In the genomic region with DNA sequence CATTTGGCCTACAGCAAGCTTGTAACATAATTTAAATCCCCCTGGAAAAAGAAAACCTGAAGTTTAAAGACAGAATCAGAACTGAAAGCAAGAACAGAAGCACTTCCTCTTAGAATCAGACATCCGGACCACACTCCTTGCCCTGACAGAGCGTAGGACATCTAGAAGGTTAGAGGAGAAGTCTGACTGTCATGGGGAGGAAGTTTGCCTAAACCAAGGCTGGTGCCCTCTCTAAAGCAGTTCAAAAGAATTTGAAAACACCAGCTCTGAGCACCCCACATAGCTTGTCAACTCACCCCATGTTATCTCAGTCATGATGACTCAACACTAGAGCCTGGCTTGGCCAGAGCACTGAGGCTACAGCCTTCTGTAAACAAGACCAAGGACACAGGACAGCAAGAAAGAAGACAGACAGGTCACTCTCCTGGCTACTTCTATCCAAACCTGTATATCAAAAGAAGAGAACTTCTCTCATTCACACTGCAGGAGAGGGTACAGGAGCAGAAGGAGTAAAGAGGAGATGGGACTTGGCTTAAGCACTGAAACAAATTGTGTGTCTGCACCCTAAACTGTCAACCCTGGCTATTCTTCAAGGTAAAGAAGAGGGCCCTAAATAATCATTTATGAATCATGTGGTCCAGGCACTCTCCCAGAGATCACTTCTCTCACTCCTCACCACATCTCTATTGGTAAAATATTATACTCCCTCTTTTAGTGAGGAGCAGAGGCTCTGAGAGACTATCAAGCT, we compare ENCODE assay signal across 9 cellular contexts.
DNase-seq lines count a peak whose midpoint lies in the region; ATAC-seq and TF ChIP-seq lines count a peak whose summit lies in the region.
"Had no signal": no experiment of that assay in that cellular context is flagged by ENCODE, and none has a peak within 500 bp of the region (broad histone marks: within the 10 kb centered on the region; RNA-seq: fewer than 3 reads in every experiment).

No MANE protein-coding gene starts in this region.

- peaks cover 0 to 1% (median 0%) of the 10 kb centered on the region in 8 donors for H3K9me3 Mint-ChIP-seq in CD4-positive, alpha-beta memory T cell
- H3K9me3 Mint-ChIP-seq in immature natural killer cell, result no peaks in the 10 kb centered on the region
- no peaks in the 10 kb centered on the region for H3K9me3 Mint-ChIP-seq in osteocyte (ENCODE audit: unreplicated experiment)

- H3K4me1 Mint-ChIP-seq in CD4-positive, alpha-beta memory T cell, result peaks cover 13 to 22% (median 15%) of the 10 kb centered on the region in 4 donors
- H3K4me1 Mint-ChIP-seq in immature natural killer cell, result peaks cover 13 to 17% of the 10 kb centered on the region in 2 donors
- peaks cover 1% of the 10 kb centered on the region for H3K4me1 Mint-ChIP-seq in osteocyte (ENCODE audit: unreplicated experiment)

- peak; percentile 100 for ATAC-seq in HG03139 (IDR thresholded peaks at IDR 0.05; ENCODE audit: unreplicated experiment)

- no peak overlapping the region for H3K4me3 ChIP-seq in CD4-positive, alpha-beta memory T cell (ENCODE audit: low read length in 2 of 2)
- H3K4me3 ChIP-seq in BE2C (ENCODE audit: low read depth, low read length) (no peak overlapping the region), right atrium auricular region (no peak overlapping the region)
- H3K4me3 ChIP-seq: cardiac muscle cell had no signal

- peak overlapping the region; percentile 5 to 94 (median 86) for H3K27ac Mint-ChIP-seq in CD4-positive, alpha-beta memory T cell
- H3K27ac Mint-ChIP-seq in immature natural killer cell, result peak overlapping the region; percentile 26 to 85 (median 60)
- H3K27ac Mint-ChIP-seq in osteocyte (ENCODE audit: unreplicated experiment), result no peak overlapping the region

- TF ChIP-seq CTCF in osteocyte (IDR thresholded peaks at IDR 0.05) (no peak), BE2C (IDR thresholded peaks at IDR 0.05; ENCODE audit: low read depth, low read length) (no peak), right atrium auricular region (IDR thresholded peaks at IDR 0.05) (no peak)

- intact Hi-C loops in CD4-positive, alpha-beta memory T cell (cut with micrococcal nuclease), result no loop called here

- peaks cover 0 to 1% of the 10 kb centered on the region in 2 donors for H3K27me3 Mint-ChIP-seq in CD4-positive, alpha-beta memory T cell
- H3K27me3 Mint-ChIP-seq in immature natural killer cell (ENCODE audit: low read depth in 3 of 3) (peaks cover 0 to 3% (median under 1%) of the 10 kb centered on the region in 3 donors), osteocyte (ENCODE audit: unreplicated experiment) (peaks cover 5% of the 10 kb centered on the region)

- H3K36me3 Mint-ChIP-seq in CD4-positive, alpha-beta memory T cell, result no peaks in the 10 kb centered on the region
- no peaks in the 10 kb centered on the region for H3K36me3 Mint-ChIP-seq in immature natural killer cell
- no peaks in the 10 kb centered on the region for H3K36me3 Mint-ChIP-seq in osteocyte (ENCODE audit: unreplicated experiment)

- no peaks in the 10 kb centered on the region for H3K36me3 ChIP-seq in CD4-positive, alpha-beta memory T cell (ENCODE audit: insufficient read depth, low read length)
- no peaks in the 10 kb centered on the region for H3K36me3 ChIP-seq in BE2C
- H3K36me3 ChIP-seq in right atrium auricular region, result no peaks in the 10 kb centered on the region
- H3K36me3 ChIP-seq: cardiac muscle cell had no signal

- peak overlapping the region; percentile 11 to 65 (median 46) for H3K4me3 Mint-ChIP-seq in CD4-positive, alpha-beta memory T cell
- H3K4me3 Mint-ChIP-seq in immature natural killer cell, result peak overlapping the region; percentile 5 to 51 (median 14)
- no peak overlapping the region for H3K4me3 Mint-ChIP-seq in osteocyte (ENCODE audit: unreplicated experiment)

- peaks cover 12% of the 10 kb centered on the region for H3K4me1 ChIP-seq in CD4-positive, alpha-beta memory T cell (ENCODE audit: insufficient read depth, low read length)
- H3K4me1 ChIP-seq in BE2C, result no peaks in the 10 kb centered on the region
- no peaks in the 10 kb centered on the region for H3K4me1 ChIP-seq in right atrium auricular region

- CTCF ChIA-PET in CD4-positive, alpha-beta memory T cell (lab: Charles Lee; ENCODE audit: partially characterized antibody), result no interaction called here

- peak overlapping the region; percentile 14 for H3K27ac ChIP-seq in CD4-positive, alpha-beta memory T cell (ENCODE audit: low read depth, low read length)
- no peak overlapping the region for H3K27ac ChIP-seq in right atrium auricular region
- H3K27ac ChIP-seq: cardiac muscle cell had no signal

- H3K27me3 ChIP-seq in CD4-positive, alpha-beta memory T cell (ENCODE audit: insufficient read depth, low read length), result no peaks in the 10 kb centered on the region
- H3K27me3 ChIP-seq in BE2C (peaks cover 3% of the 10 kb centered on the region; the same call in 1 of the 2 replicates), right atrium auricular region (no peaks in the 10 kb centered on the region)
- H3K27me3 ChIP-seq: cardiac muscle cell had no signal

- POLR2A ChIA-PET in CD4-positive, alpha-beta memory T cell (lab: Charles Lee; ENCODE audit: partially characterized antibody), result no interaction called here

- no peaks in the 10 kb centered on the region for H3K9me3 ChIP-seq in CD4-positive, alpha-beta memory T cell (ENCODE audit: control insufficient read depth in 1 of 2, low read length in 2 of 2)
- H3K9me3 ChIP-seq in BE2C (no peaks in the 10 kb centered on the region), right atrium auricular region (no peaks in the 10 kb centered on the region)

- peak in 4 of 5 donors; percentile 7 to 21 (median 13) for DNase-seq in CD4-positive, alpha-beta memory T cell
- peak; percentile 67 for DNase-seq in GM19240 (ENCODE audit: insufficient read length, low spot score)
- peak; percentile 63 for DNase-seq in SKM-1 treated with dmso at 0.1 percent for 144 hours (lab: John Stamatoyannopoulos, UW; ENCODE audit: unreplicated experiment)
- peak in 1 of 3 donors; percentile 3 for DNase-seq in immature natural killer cell
- DNase-seq in osteocyte (ENCODE audit: extremely low spot score, unreplicated experiment), result no peak
- DNase-seq in BE2C, result no peak
- DNase-seq in right atrium auricular region (ENCODE audit: low spot score), result no peak

Comparison
In these comparisons a context has a peak if more than half of its experiments do, and no peak if none do; other contexts are left out.
1. DNase-seq: peak in CD4-positive, alpha-beta memory T cell (4 of 5), GM19240 (single experiment) and SKM-1 treated with dmso at 0.1 percent for 144 hours (single experiment); none in osteocyte (single experiment), BE2C (single experiment) and right atrium auricular region (single experiment).